Comparison of ENCODE assay signal across 32 cellular contexts in genomic region chr10:71704816-71705215, GRCh38. TPM values are rescaled to one million over a fixed set of nuclear protein-coding genes. Genes with fewer than 3 reads are reported as not detected.
DNase-seq lines count a peak whose midpoint lies in the region; ATAC-seq, FAIRE-seq and TF ChIP-seq lines count a peak whose summit lies in the region.
"Had no signal": no experiment of that assay in that cellular context is flagged by ENCODE, and none has a peak within 500 bp of the region (broad histone marks: within the 10 kb centered on the region; RNA-seq: fewer than 3 reads in every experiment).

No MANE protein-coding gene starts in this region.

- TF ChIP-seq POLR2A in H1 (IDR thresholded peaks at IDR 0.05; ENCODE audit: control extremely low read depth in 1 of 2, low read depth in 2 of 2, low read length in 2 of 2) = no peak

- H3K23ac ChIP-seq in H1 (ENCODE audit: insufficient read length) (no peak overlapping the region), mesenchymal stem cell (ENCODE audit: low read length in 2 of 2) (no peak overlapping the region)

- CTCF ChIA-PET in H1 (lab: Charles Lee; ENCODE audit: partially characterized antibody) = interaction anchor here (0.8 to 7.0 kb wide), 22 partner anchors 7 to 395 kb away, joined by 3 to 169 read pairs (median 5); partner anchors contain the start of genes C10orf105, CDH23 and SLC29A3
- CTCF ChIA-PET in activated CD8-positive, alpha-beta T cell treated with anti-CD3 and anti-CD28 coated beads, Interleukin-2, amount 10 ng/mL, durations not matched to agents 7 days and 5 days (lab: Charles Lee) = interaction anchor here (1.5 to 4.9 kb wide), 2 partner anchors 8 to 53 kb away, joined by 3 to 121 read pairs; no protein-coding TSS in a partner anchor

- H2AK5ac ChIP-seq in H1 (ENCODE audit: low read depth, low read length) = no peak overlapping the region
- no peak overlapping the region for H2AK5ac ChIP-seq in mesenchymal stem cell (ENCODE audit: low read length, severe bottlenecking)

- ATAC-seq in GM21367 (IDR thresholded peaks at IDR 0.05; ENCODE audit: unreplicated experiment) = no peak
- ATAC-seq in activated CD8-positive, alpha-beta T cell treated with anti-CD3 and anti-CD28 coated beads, Interleukin-2, amount 10 ng/mL, durations not matched to agents 7 days and 5 days = no peak

- no peak for FAIRE-seq in H1 (lab: Jason Lieb, UNC)
- FAIRE-seq in urothelium cell line (lab: Jason Lieb, UNC) = peak; percentile 68
- FAIRE-seq: A204.1, G401.6, GM12891, GM19239 had no signal

- H3K4me3 ChIP-seq in WERI-Rb-1 (ENCODE audit: low read depth, low read length) (no peak overlapping the region), H1 (ENCODE audit: extremely low read depth in 1 of 4, insufficient read depth in 2 of 4, low read depth in 3 of 4, low read length in 4 of 4) (no peak overlapping the region), mesenchymal stem cell (ENCODE audit: insufficient read depth in 1 of 2, low read depth in 1 of 2, low read length in 2 of 2) (no peak overlapping the region)
- H3K4me3 ChIP-seq: BLaER1 had no signal

- POLR2A ChIA-PET in H1 (lab: Charles Lee; ENCODE audit: partially characterized antibody) = no interaction called here
- POLR2A ChIA-PET in activated CD8-positive, alpha-beta T cell treated with anti-CD3 and anti-CD28 coated beads, Interleukin-2, amount 10 ng/mL, durations not matched to agents 7 days and 5 days (lab: Charles Lee) = no interaction called here

- DNase-seq in WERI-Rb-1 = no peak
- DNase-seq in H1 (ENCODE audit: low read depth in 1 of 2, low spot score in 2 of 2) = no peak
- DNase-seq in mesenchymal stem cell = no peak
- DNase-seq in urothelium cell line (ENCODE audit: low spot score) = no peak
- no peak for DNase-seq in GM20000 (ENCODE audit: low spot score)
- no peak for DNase-seq in NCI-H526 treated with DMSO at 0.1 percent for 48 hours (lab: John Stamatoyannopoulos, UW)
- DNase-seq in activated CD8-positive, alpha-beta T cell treated with anti-CD3 and anti-CD28 coated beads, Interleukin-2, amount 10 ng/mL, durations not matched to agents 7 days and 5 days = no peak
- DNase-seq: 8988T; ACHN; BE2C; C1 segment of cervical spinal cord; CD4-positive, CD25-positive, alpha-beta regulatory T cell; CD8-positive, alpha-beta memory T cell; COR-L47; DMS 273 treated with DMSO at 0.1 percent for 48 hours; DMS153; DMS53; DMS79; DND-41; EL; GF-D8 had no signal

- no peak overlapping the region; the same call in 1 of the 2 replicates for H3K18ac ChIP-seq in H1 (ENCODE audit: extremely low read depth, low read length)
- H3K18ac ChIP-seq in mesenchymal stem cell (ENCODE audit: low read depth in 1 of 2, low read length in 2 of 2) = no peak overlapping the region

- H3K14ac ChIP-seq in H1 (ENCODE audit: insufficient read length) = no peak overlapping the region
- H3K14ac ChIP-seq in mesenchymal stem cell (ENCODE audit: low read length in 2 of 2) = no peak overlapping the region

- H3K79me2 ChIP-seq in H1 (ENCODE audit: control insufficient read depth in 1 of 2, insufficient read depth in 2 of 2, low read length in 2 of 2) = no peaks in the 10 kb centered on the region

- H4K8ac ChIP-seq in H1 (ENCODE audit: extremely low read depth, insufficient read depth, low read length) = no peak overlapping the region
- H4K8ac ChIP-seq in mesenchymal stem cell (ENCODE audit: low read length) = no peak overlapping the region

- H3K27me3 Mint-ChIP-seq in activated CD8-positive, alpha-beta T cell treated with anti-CD3 and anti-CD28 coated beads, Interleukin-2, amount 10 ng/mL, durations not matched to agents 7 days and 5 days (ENCODE audit: low read depth) = no peaks in the 10 kb centered on the region
- H3K27me3 Mint-ChIP-seq: CD4-positive, alpha-beta memory T cell; CD4-positive, CD25-positive, alpha-beta regulatory T cell; CD8-positive, alpha-beta memory T cell had no signal

- H4K91ac ChIP-seq in H1 (replicated peaks; ENCODE audit: insufficient read length, low read length) (no peak overlapping the region), mesenchymal stem cell (ENCODE audit: low read length) (peak overlapping the region; percentile 11)

- no peaks in the 10 kb centered on the region for H3K9me3 Mint-ChIP-seq in activated CD8-positive, alpha-beta T cell treated with anti-CD3 and anti-CD28 coated beads, Interleukin-2, amount 10 ng/mL, durations not matched to agents 7 days and 5 days (ENCODE audit: insufficient read depth)
- H3K9me3 Mint-ChIP-seq: CD4-positive, alpha-beta memory T cell; CD4-positive, CD25-positive, alpha-beta regulatory T cell; CD8-positive, alpha-beta memory T cell had no signal

- H2BK20ac ChIP-seq in H1 (ENCODE audit: low read length) = no peak overlapping the region

- TF ChIP-seq CTCF in WERI-Rb-1 (IDR thresholded peaks at IDR 0.05; ENCODE audit: low read depth, low read length) (no peak), H1 (IDR thresholded peaks at IDR 0.05; ENCODE audit: control extremely low read depth in 1 of 3, insufficient read depth in 1 of 3, low read depth in 1 of 3, low read length in 3 of 3) (no peak), GM20000 (IDR thresholded peaks at IDR 0.05; ENCODE audit: extremely low read depth, missing control alignments) (no peak)

- H2BK5ac ChIP-seq in H1 (ENCODE audit: low read depth, low read length) = no peak overlapping the region
- H2BK5ac ChIP-seq in mesenchymal stem cell (ENCODE audit: low read depth, low read length, poor library complexity, severe bottlenecking) = no peak overlapping the region

- H2BK12ac ChIP-seq in H1 (ENCODE audit: low read depth, low read length) = no peak overlapping the region
- no peak overlapping the region for H2BK12ac ChIP-seq in mesenchymal stem cell (ENCODE audit: low read length in 2 of 2)

- H3K4me2 ChIP-seq in H1 (ENCODE audit: insufficient read depth in 1 of 2, low read depth in 2 of 2, low read length in 2 of 2) (no peak overlapping the region), mesenchymal stem cell (ENCODE audit: low read length, poor library complexity, severe bottlenecking) (no peak overlapping the region)
- H3K4me2 ChIP-seq: BLaER1 had no signal

- H2BK15ac ChIP-seq in H1 (ENCODE audit: low read length) (peak overlapping the region; percentile 29; the same call in 1 of the 2 replicates), mesenchymal stem cell (ENCODE audit: low read depth, poor library complexity, severe bottlenecking) (no peak overlapping the region)

- H4K5ac ChIP-seq in H1 (ENCODE audit: insufficient read length, low read depth, low read length) = no peak overlapping the region

- no peak overlapping the region for H3K56ac ChIP-seq in H1 (replicated peaks; ENCODE audit: insufficient read length, low read depth, low read length)

- H3K9ac ChIP-seq in H1 (replicated peaks in 1 of 4; ENCODE audit: extremely low read depth in 1 of 4, low read depth in 3 of 4, low read length in 3 of 4) (no peak overlapping the region), mesenchymal stem cell (ENCODE audit: low read length) (no peak overlapping the region)
- H3K9ac ChIP-seq: BLaER1 had no signal

- no peaks in the 10 kb centered on the region for H4K20me1 ChIP-seq in H1 (replicated peaks in 1 of 2; ENCODE audit: control insufficient read depth in 1 of 2, insufficient read depth in 2 of 2, low read length in 2 of 2)
- H4K20me1 ChIP-seq: BLaER1 had no signal

- H3K36me3 Mint-ChIP-seq in activated CD8-positive, alpha-beta T cell treated with anti-CD3 and anti-CD28 coated beads, Interleukin-2, amount 10 ng/mL, durations not matched to agents 7 days and 5 days (ENCODE audit: low read depth) = no peaks in the 10 kb centered on the region
- H3K36me3 Mint-ChIP-seq: CD4-positive, alpha-beta memory T cell; CD4-positive, CD25-positive, alpha-beta regulatory T cell; CD8-positive, alpha-beta memory T cell had no signal

- H3K9me3 ChIP-seq in WERI-Rb-1 (ENCODE audit: severe bottlenecking) = no peaks in the 10 kb centered on the region
- H3K9me3 ChIP-seq in H1 (ENCODE audit: insufficient read depth in 2 of 2, low read depth in 1 of 2, low read length in 1 of 2) = no peaks in the 10 kb centered on the region
- H3K9me3 ChIP-seq in mesenchymal stem cell (ENCODE audit: control insufficient read depth, low read length) = no peaks in the 10 kb centered on the region
- H3K9me3 ChIP-seq: BE2C, BLaER1 had no signal

- H2AFZ ChIP-seq in H1 (ENCODE audit: low read length) (no peak overlapping the region), mesenchymal stem cell (ENCODE audit: low read depth, low read length) (no peak overlapping the region)

- no peaks in the 10 kb centered on the region for H3K23me2 ChIP-seq in H1 (ENCODE audit: low read depth, low read length)

- H3K36me3 ChIP-seq in WERI-Rb-1 (peaks cover 12% of the 10 kb centered on the region), H1 (ENCODE audit: control insufficient read depth in 2 of 4, insufficient read depth in 4 of 4, low read length in 3 of 4) (no peaks in the 10 kb centered on the region), mesenchymal stem cell (ENCODE audit: control insufficient read depth in 1 of 2, insufficient read depth in 2 of 2, low read depth in 1 of 2, low read length in 2 of 2) (no peaks in the 10 kb centered on the region)
- H3K36me3 ChIP-seq: BE2C, BLaER1 had no signal

- H3K4me1 Mint-ChIP-seq in activated CD8-positive, alpha-beta T cell treated with anti-CD3 and anti-CD28 coated beads, Interleukin-2, amount 10 ng/mL, durations not matched to agents 7 days and 5 days (ENCODE audit: low read depth) = peaks cover 27% of the 10 kb centered on the region

- H3K79me1 ChIP-seq in H1 (ENCODE audit: low read depth, low read length) (no peaks in the 10 kb centered on the region), mesenchymal stem cell (replicated peaks; ENCODE audit: low read length, poor library complexity, severe bottlenecking) (no peaks in the 10 kb centered on the region)

- H3K27ac Mint-ChIP-seq in activated CD8-positive, alpha-beta T cell treated with anti-CD3 and anti-CD28 coated beads, Interleukin-2, amount 10 ng/mL, durations not matched to agents 7 days and 5 days = no peak overlapping the region
- H3K27ac Mint-ChIP-seq: CD14-positive monocyte had no signal

- no peak overlapping the region for H3K4me3 Mint-ChIP-seq in activated CD8-positive, alpha-beta T cell treated with anti-CD3 and anti-CD28 coated beads, Interleukin-2, amount 10 ng/mL, durations not matched to agents 7 days and 5 days
- H3K4me3 Mint-ChIP-seq: CD14-positive monocyte; CD4-positive, alpha-beta memory T cell; CD4-positive, CD25-positive, alpha-beta regulatory T cell; CD8-positive, alpha-beta memory T cell had no signal

- WGBS in H1 (ENCODE audit: extremely low coverage in 1 of 2, insufficient coverage in 1 of 2, insufficient read length in 1 of 2, insufficient replicate concordance in 2 of 2, low coverage in 1 of 2, low lambda C conversion rate in 2 of 2, missing lambda C conversion rate in 1 of 2), 2 experiments = 93% methylated on average over 18 of the region's 18 CpGs; no CpG with 5 or more reads in 1 of the 2 experiments
- WGBS in mesenchymal stem cell = 95% methylated on average over 18 of the region's 18 CpGs

- H2BK120ac ChIP-seq in H1 (replicated peaks; ENCODE audit: low read depth, low read length) (no peak overlapping the region), mesenchymal stem cell (ENCODE audit: low read depth, low read length) (no peak overlapping the region)

- H3K27ac ChIP-seq in WERI-Rb-1 (peak overlapping the region; percentile 36), H1 (ENCODE audit: low read depth, low read length) (no peak overlapping the region), mesenchymal stem cell (ENCODE audit: low read length, poor library complexity, severe bottlenecking) (no peak overlapping the region)
- H3K27ac ChIP-seq: BLaER1 had no signal

- no peak overlapping the region for H3K4ac ChIP-seq in H1 (replicated peaks; ENCODE audit: insufficient read length, low read depth, low read length)
- H3K4ac ChIP-seq in mesenchymal stem cell (ENCODE audit: low read depth in 1 of 2, low read length in 2 of 2) = no peak overlapping the region

- no peaks in the 10 kb centered on the region; a peak in 3 of 7 replicates for H3K4me1 ChIP-seq in H1 (replicated peaks in 1 of 4; ENCODE audit: control insufficient read depth in 3 of 4, insufficient read depth in 4 of 4, low read length in 3 of 4)
- no peaks in the 10 kb centered on the region for H3K4me1 ChIP-seq in mesenchymal stem cell (ENCODE audit: control insufficient read depth, insufficient read depth, low read depth, low read length)
- H3K4me1 ChIP-seq: BE2C had no signal

- TF ChIP-seq RAD21 in H1 (IDR thresholded peaks at IDR 0.05 in 1 of 2, conservative IDR thresholded peaks at IDR 0.05 in 1 of 2; ENCODE audit: low read depth in 2 of 2, low read length in 2 of 2) = no peak

- TF ChIP-seq EP300 in H1 (IDR thresholded peaks at IDR 0.05; ENCODE audit: borderline replicate concordance in 1 of 2, low read depth in 2 of 2, low read length in 2 of 2) = no peak

- H3K27me3 ChIP-seq in WERI-Rb-1 (ENCODE audit: insufficient read depth, low read depth, severe bottlenecking) = no peaks in the 10 kb centered on the region
- H3K27me3 ChIP-seq in H1 (replicated peaks in 1 of 4; ENCODE audit: control insufficient read depth in 3 of 4, extremely low read depth in 1 of 4, insufficient read depth in 3 of 4, low read length in 3 of 4) = peaks cover 0 to 3% (median 0%) of the 10 kb centered on the region in 4 experiments; a peak in 1 of 7 replicates
- peaks cover 46 to 67% of the 10 kb centered on the region in 2 experiments for H3K27me3 ChIP-seq in mesenchymal stem cell (ENCODE audit: control insufficient read depth in 1 of 2, insufficient read depth in 1 of 2, low read length in 2 of 2)
- H3K27me3 ChIP-seq: BE2C, BLaER1 had no signal

RNA-seq across cellular contexts. Expression of gene C10orf105, which starts 14.8 kb away (rescaled TPM):
- total RNA-seq in H1 (2021; fragmentation: NEBNext Ultra II Directional; extraction: Animal tissue kit (Norgen Biotek cat#: 25700)) = 0.48 and 0.73 TPM in 2 replicates
- 0.71 and 1.4 TPM in 2 replicates for polyA plus RNA-seq in H1 (2011; rRNA removed)
- 0.93 TPM for polyA plus RNA-seq in H1 (2011; cell fraction: cytosol; rRNA removed)
- polyA plus RNA-seq in H1 (2011; cell fraction: nucleus; rRNA removed) = 1.3 TPM
- 0.64 to 1.1 TPM (median 0.87 TPM) in 4 replicates for polyA plus RNA-seq in H1 (2012, experiment 1 of 2)
- 0.84 TPM for polyA plus RNA-seq in H1 (2012, experiment 2 of 2)
- 0.51 TPM for polyA plus RNA-seq in H1 (2013, experiment 1 of 2)
- polyA plus RNA-seq in H1 (2013, experiment 2 of 2) = 0.61 TPM
- 0.76 and 1.7 TPM in 2 replicates for polyA minus RNA-seq in H1 (2011; rRNA and poly(A)+ RNA removed)
- 0.51 TPM for polyA minus RNA-seq in H1 (2011; cell fraction: cytosol; rRNA and poly(A)+ RNA removed)
- 1.4 TPM for polyA minus RNA-seq in H1 (2011; cell fraction: nucleus; rRNA and poly(A)+ RNA removed)
- polyA plus RNA-seq in mesenchymal stem cell (2013, experiment 1 of 2) = not detected
- polyA plus RNA-seq in mesenchymal stem cell (2013, experiment 2 of 2) = not detected
- total RNA-seq in activated CD8-positive, alpha-beta T cell treated with anti-CD3 and anti-CD28 coated beads, Interleukin-2, amount 10 ng/mL, durations not matched to agents 7 days and 5 days = 1 to 10 TPM in 1 of 2 experiments, under 1 TPM in 1; 0.73 to 1.1 TPM
- total RNA-seq: A673, Daoy had no signal
- polyA plus RNA-seq: AG04450 had no signal
